Comparison of ENCODE assay signal across 8 cellular contexts in the genomic region with DNA sequence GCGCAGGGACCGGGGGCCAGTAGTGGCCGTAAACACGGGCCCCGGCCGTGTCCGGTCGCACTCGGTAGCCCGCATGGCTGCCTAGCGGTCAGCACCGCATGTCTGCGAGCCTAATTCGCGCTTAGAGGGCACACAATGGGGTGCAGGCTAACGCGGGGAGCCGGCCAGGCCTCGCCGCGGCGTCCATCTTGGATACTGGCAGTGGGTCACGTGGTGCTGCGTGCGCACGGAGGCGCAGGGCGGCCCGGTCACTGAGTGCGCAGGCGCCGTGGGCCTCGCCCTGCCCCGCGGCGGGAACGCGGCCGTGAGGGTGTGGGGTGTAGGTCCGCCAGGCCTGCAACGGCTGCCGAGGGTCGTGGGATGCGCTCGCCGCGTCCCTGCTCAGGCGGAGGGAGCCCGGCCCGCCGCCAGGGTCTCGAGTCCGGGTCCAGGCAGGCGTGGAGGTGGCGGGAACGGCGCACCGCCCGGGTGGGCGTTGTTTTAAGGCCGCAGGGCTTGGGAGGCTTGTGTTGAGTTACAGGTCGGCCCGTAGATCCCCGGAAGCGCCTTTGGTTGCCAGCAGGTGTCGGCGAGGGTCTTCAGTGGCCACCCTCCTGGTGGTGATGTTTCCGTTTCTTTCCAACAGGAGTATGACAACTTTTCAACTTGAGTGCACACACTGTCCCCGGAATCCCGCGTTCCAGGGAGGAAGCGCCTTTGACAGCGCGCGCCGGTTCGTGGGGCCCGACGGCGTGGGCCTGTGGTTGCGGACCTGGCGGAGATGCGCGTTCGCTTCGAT. TPM values are rescaled to one million over a fixed set of nuclear protein-coding genes. Genes with fewer than 3 reads are reported as not detected.
DNase-seq lines count a peak whose midpoint lies in the region; TF ChIP-seq lines count a peak whose summit lies in the region.

No MANE protein-coding gene starts in this region.

- peak; percentile 64 for TF ChIP-seq CTCF in neural cell (IDR thresholded peaks at IDR 0.05; ENCODE audit: poor library complexity, severe bottlenecking)

- H3K36me3 ChIP-seq in neural cell (ENCODE audit: insufficient read depth, low read length), result no peaks in the 10 kb centered on the region

- peak overlapping the region; percentile 96 for H3K4me3 ChIP-seq in neural cell (ENCODE audit: low read length)

- H3K9me2 ChIP-seq in neural cell (ENCODE audit: insufficient read depth, low read length), result no peaks in the 10 kb centered on the region

- peaks cover 22% of the 10 kb centered on the region for H3K79me2 ChIP-seq in neural cell (replicated peaks; ENCODE audit: insufficient read depth, low read length)

- peak overlapping the region; percentile 89 for H3K4me3 Mint-ChIP-seq in stimulated activated naive CD8-positive, alpha-beta T cell treated with anti-CD3 and anti-CD28 coated beads, Interleukin-15, Interleukin-2, amounts not matched to agents 100 ng/mL and 50 ng/mL, for 24 hours

- peak overlapping the region; percentile 99 for H3K27ac ChIP-seq in neural cell (ENCODE audit: low read length)

- no peaks in the 10 kb centered on the region for H3K9me3 ChIP-seq in neural cell (ENCODE audit: low read length)

- peak overlapping the region; percentile 99 for H3K9ac ChIP-seq in neural cell (ENCODE audit: low read length)

- no peaks in the 10 kb centered on the region for H3K36me3 Mint-ChIP-seq in stimulated activated naive CD8-positive, alpha-beta T cell treated with anti-CD3 and anti-CD28 coated beads, Interleukin-15, Interleukin-2, amounts not matched to agents 100 ng/mL and 50 ng/mL, for 24 hours (ENCODE audit: low read depth)

- no peaks in the 10 kb centered on the region for H4K20me1 ChIP-seq in neural cell (ENCODE audit: insufficient read depth)

- TF ChIP-seq RAD21 in neural cell (conservative IDR thresholded peaks at IDR 0.05), result peak; percentile 74

- peaks cover 6% of the 10 kb centered on the region for H3K27me3 Mint-ChIP-seq in stimulated activated naive CD8-positive, alpha-beta T cell treated with anti-CD3 and anti-CD28 coated beads, Interleukin-15, Interleukin-2, amounts not matched to agents 100 ng/mL and 50 ng/mL, for 24 hours

- H3K27ac Mint-ChIP-seq in stimulated activated naive CD8-positive, alpha-beta T cell treated with anti-CD3 and anti-CD28 coated beads, Interleukin-15, Interleukin-2, amounts not matched to agents 100 ng/mL and 50 ng/mL, for 24 hours, result peak overlapping the region; percentile 97

- in situ Hi-C loops in G401 (cut with HindIII; ENCODE audit: low sequenced_read_pairs), result no loop called here

- peak overlapping the region; percentile 71 for H3K4me2 ChIP-seq in neural cell (ENCODE audit: low read length)

- H3F3A ChIP-seq in neural cell (ENCODE audit: insufficient read depth, low read length, poor library complexity, severe bottlenecking), result peaks cover 7% of the 10 kb centered on the region

- no peaks in the 10 kb centered on the region for H3K27me3 ChIP-seq in neural cell (ENCODE audit: insufficient read depth, low read depth, low read length)

- DNase-seq in G401 (ENCODE audit: low spot score) (peak; percentile 89), H4 (ENCODE audit: low spot score) (peak; percentile 92), LHCN-M2 (ENCODE audit: low read depth) (peak; percentile 90), RKO (ENCODE audit: low spot score) (peak; percentile 91), fibroblast of the conjunctiva (ENCODE audit: low read depth) (peak; percentile 87)
- DNase-seq in activated effector memory CD4-positive, alpha-beta T cell treated with Interleukin-2 at 50 U/mL for 16 hours, result peak; percentile 92

- H2AFZ ChIP-seq in neural cell (ENCODE audit: low read depth, low read length), result peak overlapping the region; percentile 71

- peak; percentile 80 for TF ChIP-seq EP300 in neural cell (conservative IDR thresholded peaks at IDR 0.05; ENCODE audit: poor library complexity, severe bottlenecking)

- peaks cover 34% of the 10 kb centered on the region for H3K4me1 Mint-ChIP-seq in stimulated activated naive CD8-positive, alpha-beta T cell treated with anti-CD3 and anti-CD28 coated beads, Interleukin-15, Interleukin-2, amounts not matched to agents 100 ng/mL and 50 ng/mL, for 24 hours (ENCODE audit: low read depth)

- H3K9me3 Mint-ChIP-seq in stimulated activated naive CD8-positive, alpha-beta T cell treated with anti-CD3 and anti-CD28 coated beads, Interleukin-15, Interleukin-2, amounts not matched to agents 100 ng/mL and 50 ng/mL, for 24 hours, result no peaks in the 10 kb centered on the region

TF ChIP-seq in neural cell, 6 proteins besides CTCF, POLR2A, EP300 and RAD21:
- TF ChIP-seq, protein P1, sequence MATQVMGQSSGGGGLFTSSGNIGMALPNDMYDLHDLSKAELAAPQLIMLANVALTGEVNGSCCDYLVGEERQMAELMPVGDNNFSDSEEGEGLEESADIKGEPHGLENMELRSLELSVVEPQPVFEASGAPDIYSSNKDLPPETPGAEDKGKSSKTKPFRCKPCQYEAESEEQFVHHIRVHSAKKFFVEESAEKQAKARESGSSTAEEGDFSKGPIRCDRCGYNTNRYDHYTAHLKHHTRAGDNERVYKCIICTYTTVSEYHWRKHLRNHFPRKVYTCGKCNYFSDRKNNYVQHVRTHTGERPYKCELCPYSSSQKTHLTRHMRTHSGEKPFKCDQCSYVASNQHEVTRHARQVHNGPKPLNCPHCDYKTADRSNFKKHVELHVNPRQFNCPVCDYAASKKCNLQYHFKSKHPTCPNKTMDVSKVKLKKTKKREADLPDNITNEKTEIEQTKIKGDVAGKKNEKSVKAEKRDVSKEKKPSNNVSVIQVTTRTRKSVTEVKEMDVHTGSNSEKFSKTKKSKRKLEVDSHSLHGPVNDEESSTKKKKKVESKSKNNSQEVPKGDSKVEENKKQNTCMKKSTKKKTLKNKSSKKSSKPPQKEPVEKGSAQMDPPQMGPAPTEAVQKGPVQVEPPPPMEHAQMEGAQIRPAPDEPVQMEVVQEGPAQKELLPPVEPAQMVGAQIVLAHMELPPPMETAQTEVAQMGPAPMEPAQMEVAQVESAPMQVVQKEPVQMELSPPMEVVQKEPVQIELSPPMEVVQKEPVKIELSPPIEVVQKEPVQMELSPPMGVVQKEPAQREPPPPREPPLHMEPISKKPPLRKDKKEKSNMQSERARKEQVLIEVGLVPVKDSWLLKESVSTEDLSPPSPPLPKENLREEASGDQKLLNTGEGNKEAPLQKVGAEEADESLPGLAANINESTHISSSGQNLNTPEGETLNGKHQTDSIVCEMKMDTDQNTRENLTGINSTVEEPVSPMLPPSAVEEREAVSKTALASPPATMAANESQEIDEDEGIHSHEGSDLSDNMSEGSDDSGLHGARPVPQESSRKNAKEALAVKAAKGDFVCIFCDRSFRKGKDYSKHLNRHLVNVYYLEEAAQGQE (IDR thresholded peaks at IDR 0.05; ENCODE audit: borderline replicate concordance), result peak; percentile 96
- TF ChIP-seq EZH2 (IDR thresholded peaks at IDR 0.05; ENCODE audit: borderline replicate concordance, insufficient read depth, low read length, poor library complexity, severe bottlenecking) (no peak), POLR2AphosphoS5 (IDR thresholded peaks at IDR 0.05) (peak; percentile 96), SMC3 (conservative IDR thresholded peaks at IDR 0.05; ENCODE audit: poor library complexity) (peak; percentile 84), TAF1 (IDR thresholded peaks at IDR 0.05; ENCODE audit: low read depth) (peak; percentile 95), MXI1 (conservative IDR thresholded peaks at IDR 0.05; ENCODE audit: poor library complexity, severe bottlenecking) (peak; percentile 84)

RNA-seq across cellular contexts. Expression of a gene that starts 0.8 kb away (rescaled TPM):
- 4.5 and 7.7 TPM in 2 replicates for total RNA-seq in G401 (2014; rRNA removed; shearing (Covaris generic))
- 6.4 and 19.7 TPM in 2 replicates for total RNA-seq in H4 (2014; rRNA removed; shearing (Covaris generic))
- 7.6 and 26.8 TPM in 2 replicates for total RNA-seq in LHCN-M2 (2014; rRNA removed)
- 3.0 TPM for polyA plus RNA-seq in LHCN-M2 (2012)
- polyA plus RNA-seq in neural cell, result 3.4 and 4.2 TPM in 2 replicates
- 28.7 and 30.3 TPM in 2 replicates for polyA minus RNA-seq in neural cell

Comparison
In these comparisons a context has a peak if more than half of its experiments do, and no peak if none do; other contexts are left out.
1. Peak in every context shown above with its lines: DNase-seq, H3K4me3 ChIP-seq and H3K27ac ChIP-seq.